ENCODE assay signal across 8 cellular contexts in genomic region chr4:39032218-39033085, GRCh38. TPM values are rescaled to one million over a fixed set of nuclear protein-coding genes. Genes with fewer than 3 reads are reported as not detected.
A peak's percentile ranks its signal among the peaks of the same experiment; 100 is the strongest.
DNase-seq lines count a peak whose midpoint lies in the region; ATAC-seq and TF ChIP-seq lines count a peak whose summit lies in the region.

A gene with protein sequence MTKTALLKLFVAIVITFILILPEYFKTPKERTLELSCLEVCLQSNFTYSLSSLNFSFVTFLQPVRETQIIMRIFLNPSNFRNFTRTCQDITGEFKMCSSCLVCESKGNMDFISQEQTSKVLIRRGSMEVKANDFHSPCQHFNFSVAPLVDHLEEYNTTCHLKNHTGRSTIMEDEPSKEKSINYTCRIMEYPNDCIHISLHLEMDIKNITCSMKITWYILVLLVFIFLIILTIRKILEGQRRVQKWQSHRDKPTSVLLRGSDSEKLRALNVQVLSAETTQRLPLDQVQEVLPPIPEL (minus strand): TSS chr4:39032409. CDS start chr4:39032313, 96 bp downstream.

- H3K79me2 ChIP-seq in OCI-LY7 (ENCODE audit: insufficient read depth, low read depth, low read length): peaks cover 44% of the 10 kb centered on the region

- TF ChIP-seq CTCF in OCI-LY7 (conservative IDR thresholded peaks at IDR 0.05; ENCODE audit: low read length) (no peak), spleen (IDR thresholded peaks at IDR 0.05 in 8 of 11, conservative IDR thresholded peaks at IDR 0.05 in 3 of 11) (no peak)

- H3K4me3 ChIP-seq in OCI-LY7 (ENCODE audit: low read depth, low read length, poor library complexity, severe bottlenecking) (peak within 1 kb of the TSS; percentile 79), spleen (peak within 1 kb of the TSS; percentile 24 to 68 (median 41))

- TF ChIP-seq POLR2A in spleen (IDR thresholded peaks at IDR 0.05): peak; percentile 36 to 81 (median 60)

- H3K27me3 Mint-ChIP-seq in activated T-cell treated with anti-CD3 and anti-CD28 coated beads, Interleukin-2, amount 50 U/mL, for 24 hours: no peaks in the 10 kb centered on the region

- peaks cover 6% of the 10 kb centered on the region for H3K36me3 Mint-ChIP-seq in activated T-cell treated with anti-CD3 and anti-CD28 coated beads, Interleukin-2, amount 50 U/mL, for 24 hours (ENCODE audit: low read depth)

- DNase-seq in activated T-cell treated with anti-CD3 and anti-CD28 coated beads, Interleukin-2, amount 50 U/mL, for 24 hours: peak; percentile 49
- DNase-seq in activated T-cell treated with anti-CD3 and anti-CD28 coated beads for 4 hours (no peak), OCI-LY7 (ENCODE audit: low spot score) (peak; percentile 88), spleen (no peak), amygdala (lab: John Stamatoyannopoulos, UW) (no peak), AG08396 (ENCODE audit: low spot score) (no peak)
- DNase-seq in central memory CD4-positive, alpha-beta T cell: peak; percentile 80

- 40 to 46% (median 43%) methylated on average over 5 of the region's 5 CpGs for WGBS in spleen, 5 donors

- POLR2A ChIA-PET in OCI-LY7 (lab: Charles Lee): interaction anchor here (0.6 to 8.1 kb wide), 4 partner anchors 10 to 203 kb away, joined by 3 to 169 read pairs (median 4); no protein-coding TSS in a partner anchor

- H3K27ac ChIP-seq in OCI-LY7 (ENCODE audit: low read depth, low read length, poor library complexity, severe bottlenecking) (peak within 1 kb of the TSS; percentile 91), spleen (peak within 1 kb of the TSS; percentile 32 to 90 (median 84))

- H3K9me2 ChIP-seq in OCI-LY7 (ENCODE audit: insufficient read depth, low read length): no peaks in the 10 kb centered on the region

- no peaks in the 10 kb centered on the region for H4K20me1 ChIP-seq in OCI-LY7 (ENCODE audit: insufficient read depth, low read length)

- H2AFZ ChIP-seq in OCI-LY7 (ENCODE audit: low read length): peak within 1 kb of the TSS; percentile 86; the same call in 1 of the 2 replicates

- no peaks in the 10 kb centered on the region for H3K9me3 Mint-ChIP-seq in activated T-cell treated with anti-CD3 and anti-CD28 coated beads, Interleukin-2, amount 50 U/mL, for 24 hours

- no peaks in the 10 kb centered on the region for H3K9me3 ChIP-seq in OCI-LY7 (ENCODE audit: low read length)
- H3K9me3 ChIP-seq in spleen: no peaks in the 10 kb centered on the region

- intact Hi-C loops in OCI-LY7 (cut with micrococcal nuclease; ENCODE audit: unreplicated experiment) (loop anchor here (1.0 to 5.0 kb wide), 7 partner anchors 12 to 1960 kb away; partner anchors contain the start of genes RFC1 and WDR19), spleen (cut with DNase I; ENCODE audit: low total_unique reads) (no loop called here)

- H3K4me1 ChIP-seq in OCI-LY7 (ENCODE audit: insufficient read depth, low read length, poor library complexity, severe bottlenecking): peaks cover 67% of the 10 kb centered on the region
- peaks cover 4 to 69% (median 34%) of the 10 kb centered on the region in 6 donors for H3K4me1 ChIP-seq in spleen

- peak within 1 kb of the TSS; percentile 90 for H3K4me2 ChIP-seq in OCI-LY7 (ENCODE audit: low read length)

- peak within 1 kb of the TSS; percentile 96 for H3K27ac Mint-ChIP-seq in activated T-cell treated with anti-CD3 and anti-CD28 coated beads, Interleukin-2, amount 50 U/mL, for 24 hours

- ATAC-seq in HG02938 (IDR thresholded peaks at IDR 0.05; ENCODE audit: unreplicated experiment): peak; percentile 77

- BruUV-seq in OCI-LY7 (replicated peaks; lab: Mats Ljungman, UMichigan): no TSS peak

- CTCF ChIA-PET in OCI-LY7 (lab: Charles Lee; ENCODE audit: unreplicated experiment): interaction anchor here (1.7 kb wide), 1 partner anchor 9 kb away, joined by 6 read pairs; no protein-coding TSS in a partner anchor

- H3K4me3 Mint-ChIP-seq in activated T-cell treated with anti-CD3 and anti-CD28 coated beads, Interleukin-2, amount 50 U/mL, for 24 hours: peak within 1 kb of the TSS; percentile 82

- H3K4me1 Mint-ChIP-seq in activated T-cell treated with anti-CD3 and anti-CD28 coated beads, Interleukin-2, amount 50 U/mL, for 24 hours (ENCODE audit: low read depth): peaks cover 64% of the 10 kb centered on the region

- H3K36me3 ChIP-seq in OCI-LY7 (ENCODE audit: insufficient read depth, low read length): no peaks in the 10 kb centered on the region
- no peaks in the 10 kb centered on the region for H3K36me3 ChIP-seq in spleen

- no peaks in the 10 kb centered on the region for H3K27me3 ChIP-seq in spleen (replicated peaks in 1 of 7)

RNA-seq across cellular contexts. Expression of the gene that starts here (rescaled TPM):
- total RNA-seq in OCI-LY7 (2014; rRNA removed; shearing (Covaris generic)): 25.0 and 29.0 TPM in 2 replicates
- total RNA-seq in OCI-LY7 (2022): 29.4 and 35.7 TPM in 2 replicates
- 10 to 100 TPM; 10.5 to 24.5 (median 15.9) TPM for total RNA-seq in spleen
- polyA plus RNA-seq in spleen: 10 to 100 TPM; 31.2 to 76.1 (median 67.2) TPM

Comparison
In these comparisons a context has a peak if more than half of its experiments do, and no peak if none do; other contexts are left out.
1. DNase-seq: peak in activated T-cell treated with anti-CD3 and anti-CD28 coated beads, Interleukin-2, amount 50 U/mL, for 24 hours (single experiment), OCI-LY7 (single experiment) and central memory CD4-positive, alpha-beta T cell (single experiment); none in activated T-cell treated with anti-CD3 and anti-CD28 coated beads for 4 hours (single experiment), spleen (single experiment), amygdala (0 of 56) and AG08396 (single experiment).